18 cellular contexts compared by ENCODE assay signal in genomic region chr17:61669522-61669921, GRCh38.
DNase-seq lines count a peak whose midpoint lies in the region; TF ChIP-seq lines count a peak whose summit lies in the region.
"Had no signal": no experiment of that assay in that cellular context is flagged by ENCODE, and none has a peak within 500 bp of the region (broad histone marks: within the 10 kb centered on the region; RNA-seq: fewer than 3 reads in every experiment).

No MANE protein-coding gene starts in this region.

- no TSS peak for BruUV-seq in A673 (replicated peaks; lab: Mats Ljungman, UMichigan)

- TF ChIP-seq POLR2A in Peyer's patch (IDR thresholded peaks at IDR 0.05) = no peak
- TF ChIP-seq POLR2A in stomach (IDR thresholded peaks at IDR 0.05) = no peak

- no peak overlapping the region for H3K27ac ChIP-seq in Peyer's patch
- no peak overlapping the region for H3K27ac ChIP-seq in stomach
- no peak overlapping the region for H3K27ac ChIP-seq in A673 (ENCODE audit: low read depth, low read length, poor library complexity, severe bottlenecking)
- H3K27ac ChIP-seq: A549, BLaER1 had no signal

- TF ChIP-seq CTCF in Peyer's patch (IDR thresholded peaks at IDR 0.05) (no peak), stomach (IDR thresholded peaks at IDR 0.05) (no peak), A673 (conservative IDR thresholded peaks at IDR 0.05; ENCODE audit: low read depth, low read length) (no peak)

- H3K36me3 ChIP-seq in Peyer's patch (no peaks in the 10 kb centered on the region), stomach (no peaks in the 10 kb centered on the region), A673 (ENCODE audit: insufficient read depth, low read length, poor library complexity, severe bottlenecking) (no peaks in the 10 kb centered on the region)
- H3K36me3 ChIP-seq: BLaER1 had no signal

- peak; percentile 67 for DNase-seq in COR-L47 (lab: John Stamatoyannopoulos, UW)
- peak in 2 of 3 experiments; percentile 10 to 83 for DNase-seq in NCI-H1417 (lab: John Stamatoyannopoulos, UW)
- peak; percentile 68 for DNase-seq in NCI-H2029 treated with DMSO at 0.1 percent for 48 hours (lab: John Stamatoyannopoulos, UW)
- DNase-seq in NCI-H748 treated with DMSO at 0.1 percent for 48 hours (lab: John Stamatoyannopoulos, UW) = peak; percentile 73
- DNase-seq in Peyer's patch = no peak
- no peak for DNase-seq in stomach
- no peak for DNase-seq in A673 (ENCODE audit: low spot score)
- DNase-seq: Calu3; CD4-positive, alpha-beta memory T cell; KBM-7; NCI-H1694 treated with DMSO at 0.1 percent for 48 hours; NCI-H2227 treated with DMSO at 0.1 percent for 48 hours; NCI-H524 treated with DMSO at 0.1 percent for 48 hours; Right ventricle myocardium superior; SW 1271 had no signal

- no peaks in the 10 kb centered on the region for H3K9me3 ChIP-seq in Peyer's patch
- H3K9me3 ChIP-seq in stomach = no peaks in the 10 kb centered on the region
- H3K9me3 ChIP-seq in A673 (ENCODE audit: low read depth, low read length, poor library complexity, severe bottlenecking) = no peaks in the 10 kb centered on the region
- H3K9me3 ChIP-seq: A549, BLaER1 had no signal

- no peak overlapping the region for H3K4me3 ChIP-seq in Peyer's patch
- no peak overlapping the region for H3K4me3 ChIP-seq in stomach
- no peak overlapping the region for H3K4me3 ChIP-seq in A673 (ENCODE audit: low read depth, low read length, poor library complexity, severe bottlenecking)
- H3K4me3 ChIP-seq: A549, BLaER1, GM23338 had no signal

- H3K27me3 ChIP-seq in Peyer's patch = no peaks in the 10 kb centered on the region
- no peaks in the 10 kb centered on the region for H3K27me3 ChIP-seq in stomach
- H3K27me3 ChIP-seq in A673 (replicated peaks; ENCODE audit: insufficient read depth, low read depth, low read length, poor library complexity) = no peaks in the 10 kb centered on the region
- H3K27me3 ChIP-seq: BLaER1 had no signal

- CTCF ChIA-PET in A673 (lab: Charles Lee) = no interaction called here

- no peaks in the 10 kb centered on the region for H3K4me1 ChIP-seq in Peyer's patch
- H3K4me1 ChIP-seq in stomach = no peaks in the 10 kb centered on the region
- no peaks in the 10 kb centered on the region for H3K4me1 ChIP-seq in A673 (ENCODE audit: insufficient read depth, low read length, poor library complexity, severe bottlenecking)
- H3K4me1 ChIP-seq: A549, BLaER1 had no signal

- POLR2A ChIA-PET in A673 (lab: Charles Lee; ENCODE audit: low non-redundant PET) = no interaction called here

- intact Hi-C loops in stomach (cut with DNase I; ENCODE audit: low total_unique reads) = no loop called here
- intact Hi-C loops in A673 (cut with micrococcal nuclease; ENCODE audit: unreplicated experiment) = no loop called here

- no peak for TF ChIP-seq EP300 in stomach (IDR thresholded peaks at IDR 0.05)

Comparison
In these comparisons a context has a peak if more than half of its experiments do, and no peak if none do; other contexts are left out.
1. DNase-seq: peak in COR-L47 (single experiment), NCI-H1417 (2 of 3), NCI-H2029 treated with DMSO at 0.1 percent for 48 hours (single experiment) and NCI-H748 treated with DMSO at 0.1 percent for 48 hours (single experiment); none in Peyer's patch (0 of 3), stomach (single experiment) and A673 (single experiment).